8 cellular contexts compared by ENCODE assay signal in the genomic region with DNA sequence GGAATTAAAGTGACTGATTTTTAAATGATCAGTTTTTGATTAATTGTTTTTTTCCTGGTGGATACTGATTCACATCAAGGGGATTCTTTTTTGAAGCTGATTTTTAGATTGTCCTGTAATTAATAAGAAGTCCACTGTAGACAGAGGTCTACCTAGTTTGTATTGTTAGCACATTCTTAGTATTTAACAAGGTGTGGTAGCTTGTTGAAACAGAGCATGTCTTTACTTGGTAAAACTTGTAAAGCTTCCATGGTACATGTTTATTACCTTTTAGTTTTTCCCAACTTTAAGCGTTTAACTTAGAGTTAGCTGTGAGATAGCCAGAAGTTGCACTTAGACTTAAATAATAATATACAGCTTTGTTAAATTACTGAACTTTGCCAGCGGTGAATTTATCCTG. TPM values are rescaled to one million over a fixed set of nuclear protein-coding genes. Genes with fewer than 3 reads are reported as not detected.
DNase-seq lines count a peak whose midpoint lies in the region; ATAC-seq and TF ChIP-seq lines count a peak whose summit lies in the region.

No MANE protein-coding gene starts in this region.

- no peaks in the 10 kb centered on the region for H3K9me3 ChIP-seq in RWPE2 (ENCODE audit: severe bottlenecking)
- no peaks in the 10 kb centered on the region for H3K9me3 ChIP-seq in prostate gland

- H3K4me1 ChIP-seq in RWPE2 (ENCODE audit: insufficient read depth, poor library complexity, severe bottlenecking) = peaks cover 26% of the 10 kb centered on the region
- H3K4me1 ChIP-seq in prostate gland (replicated peaks) = no peaks in the 10 kb centered on the region

- H3K36me3 ChIP-seq in RWPE2 (ENCODE audit: low read depth) (peaks cover 58% of the 10 kb centered on the region), prostate gland (peaks cover 7 to 9% of the 10 kb centered on the region in 2 donors)

- intact Hi-C loops in prostate gland (cut with DNase I) = no loop called here

- H3K4me3 ChIP-seq in GM08714 (ENCODE audit: low read length) (peak overlapping the region; percentile 94; the same call in 1 of the 2 replicates), RWPE2 (ENCODE audit: severe bottlenecking) (peak overlapping the region; percentile 84), prostate gland (peak overlapping the region; percentile 93 to 98)

- H3K27ac ChIP-seq in RWPE2 (ENCODE audit: poor library complexity, severe bottlenecking) = peak overlapping the region; percentile 85
- H3K27ac ChIP-seq in epithelial cell of prostate = peak overlapping the region; percentile 87
- no peak overlapping the region for H3K27ac ChIP-seq in prostate gland

- DNase-seq in RWPE2 (ENCODE audit: low spot score) (no peak), epithelial cell of prostate (ENCODE audit: low read depth, low spot score) (no peak), prostate gland (ENCODE audit: low spot score) (no peak), putamen (ENCODE audit: low spot score) (no peak), DMS53 treated with DMSO at 0.1 percent for 48 hours (lab: John Stamatoyannopoulos, UW; ENCODE audit: unreplicated experiment) (no peak), cortex of kidney (lab: John Stamatoyannopoulos, UW) (no peak)

- ATAC-seq in RWPE2 (ENCODE audit: low read depth) (no peak), GM18520 (IDR thresholded peaks at IDR 0.05; ENCODE audit: unreplicated experiment) (no peak)

- no peak for TF ChIP-seq CTCF in RWPE2 (IDR thresholded peaks at IDR 0.05; ENCODE audit: poor library complexity, severe bottlenecking)
- TF ChIP-seq CTCF in prostate gland (IDR thresholded peaks at IDR 0.05) = no peak

- no peak for TF ChIP-seq POLR2A in prostate gland (IDR thresholded peaks at IDR 0.05)

- H3K27me3 ChIP-seq in RWPE2 (ENCODE audit: insufficient read depth, poor library complexity, severe bottlenecking) = no peaks in the 10 kb centered on the region
- no peaks in the 10 kb centered on the region for H3K27me3 ChIP-seq in prostate gland (replicated peaks; ENCODE audit: insufficient read depth)

- WGBS in prostate gland = 42% methylated on average over 2 of the region's 2 CpGs

RNA-seq across cellular contexts. Expression of a gene that starts 1.5 kb away (rescaled TPM):
- total RNA-seq in prostate gland = 100 to 1,000 TPM; 363 to 598 TPM

RNA-seq across cellular contexts. Expression of a gene that starts 51.2 kb away (rescaled TPM):
- 1 to 10 TPM; 1.6 to 2.8 TPM for total RNA-seq in prostate gland

Comparison
In these comparisons a context has a peak if more than half of its experiments do, and no peak if none do; other contexts are left out.
1. H3K27ac ChIP-seq: peak in RWPE2 (single experiment) and epithelial cell of prostate (single experiment); none in prostate gland (0 of 2).
2. Peak in every context shown above with its lines, with median percentiles within 50 percentile points of each other: H3K4me3 ChIP-seq.